Comparison of ENCODE assay signal across 8 cellular contexts in the genomic region with DNA sequence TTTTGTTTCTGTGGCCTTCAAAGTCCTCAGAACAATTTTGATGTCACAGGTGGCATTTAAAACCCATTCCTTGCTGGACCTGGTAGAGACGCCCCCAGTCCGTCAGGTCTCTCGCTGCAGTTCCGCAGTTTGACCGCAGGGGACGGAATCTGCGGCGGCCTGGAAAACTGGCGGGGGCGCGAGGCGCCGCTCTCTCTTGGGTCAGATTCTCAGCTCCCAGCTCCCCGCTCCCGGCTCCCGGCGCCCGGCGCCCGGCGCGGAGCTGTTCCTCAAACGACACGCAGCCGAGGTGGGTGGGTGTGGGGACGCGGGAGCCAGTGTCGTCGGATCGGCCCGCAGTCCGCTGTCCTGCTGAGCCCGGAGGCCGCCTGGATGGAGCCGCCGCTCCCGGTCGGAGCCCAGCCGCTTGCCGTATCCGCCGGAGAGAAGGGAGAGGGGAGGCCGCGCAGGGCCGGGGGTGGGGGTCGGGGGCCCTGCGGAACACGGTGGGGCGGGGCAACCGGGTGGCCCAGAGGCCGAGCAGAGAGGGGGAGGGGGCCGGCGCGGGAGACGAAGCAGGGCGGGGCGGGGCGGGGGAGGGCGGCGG. TPM values are rescaled to one million over a fixed set of nuclear protein-coding genes. Genes with fewer than 3 reads are reported as not detected.
A peak's percentile ranks its signal among the peaks of the same experiment; 100 is the strongest.
DNase-seq lines count a peak whose midpoint lies in the region; ATAC-seq and TF ChIP-seq lines count a peak whose summit lies in the region.

A gene (plus strand): TSS at position 192 of the 586 bp plus-strand sequence. CDS start 181 bp downstream, at position 373.

- intact Hi-C loops in activated CD8-positive, alpha-beta T cell treated with anti-CD3 and anti-CD28 coated beads for 36 hours (cut with micrococcal nuclease) = no loop called here

- TF ChIP-seq CTCF in activated CD8-positive, alpha-beta T cell treated with anti-CD3 and anti-CD28 coated beads for 36 hours (IDR thresholded peaks at IDR 0.05) = peak; percentile 57
- peak; percentile 65 for TF ChIP-seq CTCF in endothelial cell (IDR thresholded peaks at IDR 0.05; ENCODE audit: unreplicated experiment)

- DNase-seq in CD4-positive, CD25-positive, alpha-beta regulatory T cell = peak; percentile 12 to 53 (median 21)
- DNase-seq in GM19238 (ENCODE audit: insufficient read length, low spot score) = peak; percentile 65
- DNase-seq in NCI-H524 treated with DMSO at 0.1 percent for 48 hours (lab: John Stamatoyannopoulos, UW) = peak; percentile 11
- DNase-seq in activated CD8-positive, alpha-beta T cell treated with anti-CD3 and anti-CD28 coated beads for 36 hours = peak; percentile 63
- DNase-seq in endothelial cell (ENCODE audit: low spot score) = peak; percentile 68
- DNase-seq in stimulated activated effector memory CD8-positive, alpha-beta T cell treated with anti-CD3 and anti-CD28 coated beads, Interleukin-12 subunit alpha, Interleukin-12 subunit beta, amount 100 ng/mL, for 72 hours (ENCODE audit: low spot score in 2 of 2) = peak; percentile 11 to 61

- peak in 1 of 2 donors; percentile 55 for ATAC-seq in CD4-positive, CD25-positive, alpha-beta regulatory T cell (ENCODE audit: low read depth in 2 of 2)
- ATAC-seq in HG03342 (IDR thresholded peaks at IDR 0.05; ENCODE audit: unreplicated experiment) = peak; percentile 98
- ATAC-seq in activated CD8-positive, alpha-beta T cell treated with anti-CD3 and anti-CD28 coated beads for 36 hours = peak; percentile 90
- peak; percentile 65 for ATAC-seq in stimulated activated effector memory CD8-positive, alpha-beta T cell treated with anti-CD3 and anti-CD28 coated beads, Interleukin-12 subunit alpha, Interleukin-12 subunit beta, amount 100 ng/mL, for 72 hours

- H3K9me3 ChIP-seq in CD4-positive, CD25-positive, alpha-beta regulatory T cell (ENCODE audit: control insufficient read depth in 2 of 2, low read length in 2 of 2) = no peaks in the 10 kb centered on the region
- no peaks in the 10 kb centered on the region for H3K9me3 ChIP-seq in mesodermal cell (ENCODE audit: control insufficient read depth, low read length)

- H3K4me1 ChIP-seq in CD4-positive, CD25-positive, alpha-beta regulatory T cell (ENCODE audit: control insufficient read depth, insufficient read depth, low read length, poor library complexity, severe bottlenecking) = no peaks in the 10 kb centered on the region
- H3K4me1 ChIP-seq in mesodermal cell (ENCODE audit: control insufficient read depth, insufficient read depth, low read length, poor library complexity, severe bottlenecking) = no peaks in the 10 kb centered on the region

- peak within 1 kb of the TSS; percentile 33 to 89 (median 72) for H3K4me3 Mint-ChIP-seq in CD4-positive, CD25-positive, alpha-beta regulatory T cell
- peak within 1 kb of the TSS; percentile 64 for H3K4me3 Mint-ChIP-seq in activated CD8-positive, alpha-beta T cell treated with anti-CD3 and anti-CD28 coated beads for 36 hours
- H3K4me3 Mint-ChIP-seq in endothelial cell (ENCODE audit: unreplicated experiment) = peak within 1 kb of the TSS; percentile 82
- H3K4me3 Mint-ChIP-seq in stimulated activated effector memory CD8-positive, alpha-beta T cell treated with anti-CD3 and anti-CD28 coated beads, Interleukin-12 subunit alpha, Interleukin-12 subunit beta, amount 100 ng/mL, for 72 hours = peak within 1 kb of the TSS; percentile 55

- POLR2A ChIA-PET in activated CD8-positive, alpha-beta T cell treated with anti-CD3 and anti-CD28 coated beads for 36 hours (lab: Charles Lee) = no interaction called here

- no peaks in the 10 kb centered on the region for H3K9me3 Mint-ChIP-seq in CD4-positive, CD25-positive, alpha-beta regulatory T cell
- H3K9me3 Mint-ChIP-seq in activated CD8-positive, alpha-beta T cell treated with anti-CD3 and anti-CD28 coated beads for 36 hours = no peaks in the 10 kb centered on the region
- H3K9me3 Mint-ChIP-seq in endothelial cell (ENCODE audit: unreplicated experiment) = no peaks in the 10 kb centered on the region
- H3K9me3 Mint-ChIP-seq in stimulated activated effector memory CD8-positive, alpha-beta T cell treated with anti-CD3 and anti-CD28 coated beads, Interleukin-12 subunit alpha, Interleukin-12 subunit beta, amount 100 ng/mL, for 72 hours = no peaks in the 10 kb centered on the region

- H3K4me3 ChIP-seq in CD4-positive, CD25-positive, alpha-beta regulatory T cell (ENCODE audit: low read depth, low read length) = no peak within 1 kb of the TSS
- H3K4me3 ChIP-seq in mesodermal cell (ENCODE audit: extremely low read depth, insufficient read depth, low read length, poor library complexity, severe bottlenecking) = peak within 1 kb of the TSS; percentile 53

- CTCF ChIA-PET in activated CD8-positive, alpha-beta T cell treated with anti-CD3 and anti-CD28 coated beads for 36 hours (lab: Charles Lee) = interaction anchor here (1.0 kb wide), 1 partner anchor 15 kb away, joined by 3 read pairs; no protein-coding TSS in a partner anchor

- H3K27ac ChIP-seq in CD4-positive, CD25-positive, alpha-beta regulatory T cell (ENCODE audit: insufficient read depth, low read length, poor library complexity, severe bottlenecking) = no peak within 1 kb of the TSS
- H3K27ac ChIP-seq in mesodermal cell (ENCODE audit: low read depth, low read length, severe bottlenecking) = peak within 1 kb of the TSS; percentile 57

- H3K27me3 ChIP-seq in CD4-positive, CD25-positive, alpha-beta regulatory T cell (ENCODE audit: control insufficient read depth, insufficient read depth, low read length) = peaks cover 12% of the 10 kb centered on the region

- peaks cover 13% of the 10 kb centered on the region for H3K27me3 Mint-ChIP-seq in CD4-positive, CD25-positive, alpha-beta regulatory T cell
- no peaks in the 10 kb centered on the region for H3K27me3 Mint-ChIP-seq in activated CD8-positive, alpha-beta T cell treated with anti-CD3 and anti-CD28 coated beads for 36 hours
- no peaks in the 10 kb centered on the region for H3K27me3 Mint-ChIP-seq in endothelial cell (ENCODE audit: unreplicated experiment)

- H3K36me3 ChIP-seq in CD4-positive, CD25-positive, alpha-beta regulatory T cell (ENCODE audit: control insufficient read depth, insufficient read depth, low read length) = no peaks in the 10 kb centered on the region
- no peaks in the 10 kb centered on the region for H3K36me3 ChIP-seq in mesodermal cell (ENCODE audit: control insufficient read depth, insufficient read depth, low read length)

- peaks cover 0 to 2% (median 1%) of the 10 kb centered on the region in 4 donors for H3K4me1 Mint-ChIP-seq in CD4-positive, CD25-positive, alpha-beta regulatory T cell
- H3K4me1 Mint-ChIP-seq in activated CD8-positive, alpha-beta T cell treated with anti-CD3 and anti-CD28 coated beads for 36 hours (ENCODE audit: low read depth) = peaks cover 5% of the 10 kb centered on the region
- H3K4me1 Mint-ChIP-seq in endothelial cell (ENCODE audit: unreplicated experiment) = peaks cover 5% of the 10 kb centered on the region
- peaks cover 6% of the 10 kb centered on the region for H3K4me1 Mint-ChIP-seq in stimulated activated effector memory CD8-positive, alpha-beta T cell treated with anti-CD3 and anti-CD28 coated beads, Interleukin-12 subunit alpha, Interleukin-12 subunit beta, amount 100 ng/mL, for 72 hours

- peak within 1 kb of the TSS in 1 of 3 donors; percentile 28 for H3K27ac Mint-ChIP-seq in CD4-positive, CD25-positive, alpha-beta regulatory T cell
- H3K27ac Mint-ChIP-seq in activated CD8-positive, alpha-beta T cell treated with anti-CD3 and anti-CD28 coated beads for 36 hours = no peak within 1 kb of the TSS
- no peak within 1 kb of the TSS for H3K27ac Mint-ChIP-seq in endothelial cell (ENCODE audit: unreplicated experiment)
- peak within 1 kb of the TSS; percentile 6 for H3K27ac Mint-ChIP-seq in stimulated activated effector memory CD8-positive, alpha-beta T cell treated with anti-CD3 and anti-CD28 coated beads, Interleukin-12 subunit alpha, Interleukin-12 subunit beta, amount 100 ng/mL, for 72 hours

- H3K36me3 Mint-ChIP-seq in CD4-positive, CD25-positive, alpha-beta regulatory T cell = no peaks in the 10 kb centered on the region
- H3K36me3 Mint-ChIP-seq in activated CD8-positive, alpha-beta T cell treated with anti-CD3 and anti-CD28 coated beads for 36 hours (ENCODE audit: low read depth) = no peaks in the 10 kb centered on the region
- H3K36me3 Mint-ChIP-seq in endothelial cell (ENCODE audit: low read depth, unreplicated experiment) = no peaks in the 10 kb centered on the region
- H3K36me3 Mint-ChIP-seq in stimulated activated effector memory CD8-positive, alpha-beta T cell treated with anti-CD3 and anti-CD28 coated beads, Interleukin-12 subunit alpha, Interleukin-12 subunit beta, amount 100 ng/mL, for 72 hours = no peaks in the 10 kb centered on the region

- 0% methylated on average over 14 of the region's 60 CpGs; no CpG with 5 or more reads in 1 of the 2 experiments for WGBS in mesodermal cell (ENCODE audit: insufficient coverage in 2 of 2), 2 experiments

RNA-seq across cellular contexts. Expression of the gene that starts here (rescaled TPM):
- total RNA-seq in CD4-positive, CD25-positive, alpha-beta regulatory T cell = 1.4 TPM
- under 1 TPM; 0.05 to 0.34 (median 0.20) TPM for polyA plus RNA-seq in CD4-positive, CD25-positive, alpha-beta regulatory T cell
- total RNA-seq in activated CD8-positive, alpha-beta T cell treated with anti-CD3 and anti-CD28 coated beads for 36 hours = 1 to 10 TPM; 2.0 to 2.2 TPM
- 24.2 TPM for total RNA-seq in endothelial cell (ENCODE audit: unreplicated experiment)
- polyA plus RNA-seq in mesodermal cell (2013, experiment 1 of 2) = 30.4 TPM
- 30.5 TPM for polyA plus RNA-seq in mesodermal cell (2013, experiment 2 of 2)

Comparison
In these comparisons a context has a peak if more than half of its experiments do, and no peak if none do; other contexts are left out.
1. DNase-seq: peak in every context shown above with its lines; median percentile 68 in endothelial cell; 65 in GM19238; 63 in activated CD8-positive, alpha-beta T cell treated with anti-CD3 and anti-CD28 coated beads for 36 hours; 36 in stimulated activated effector memory CD8-positive, alpha-beta T cell treated with anti-CD3 and anti-CD28 coated beads, Interleukin-12 subunit alpha, Interleukin-12 subunit beta, amount 100 ng/mL, for 72 hours; 21 in CD4-positive, CD25-positive, alpha-beta regulatory T cell; 11 in NCI-H524 treated with DMSO at 0.1 percent for 48 hours.